ENCODE assay signal across 16 cellular contexts in genomic region chr3:123767020-123767394, GRCh38.
"Had no signal": no experiment of that assay in that cellular context is flagged by ENCODE, and none has a peak within 500 bp of the region (broad histone marks: within the 10 kb centered on the region; RNA-seq: fewer than 3 reads in every experiment).

No MANE protein-coding gene starts in this region.

- H3K4me3 ChIP-seq: cardiac muscle cell, esophagus squamous epithelium, hepatocyte, lung, transverse colon, vagina had no signal

- DNase-seq: activated CD4-positive, alpha-beta T cell treated with anti-CD3 and anti-CD28 coated beads, Interleukin-2, amount 50 U/mL, for 48 hours; activated naive CD4-positive, alpha-beta T cell treated with Interleukin-2 at 50 U/mL for 16 hours; effector CD4-positive, alpha-beta T cell; esophagus squamous epithelium; immature natural killer cell; left cardiac atrium; retina; stimulated activated CD4-positive, alpha-beta T cell treated with anti-CD3 and anti-CD28 coated beads, Interleukin-2, amount 100 ng/mL, for 48 hours; transverse colon had no signal

- ATAC-seq: activated T-helper 17 cell treated with anti-CD3 and anti-CD28 coated beads, Interleukin-2, amount 50 U/mL, for 72 hours; stimulated activated memory B cell treated with anti-CD40 and anti-IgM and Interleukin-4, amounts not matched to agents 10 μg/mL and 1 μg/mL and 100 μg/mL, for 72 hours had no signal

- H3K4me1 ChIP-seq: esophagus squamous epithelium had no signal

- H3K9me3 ChIP-seq: esophagus squamous epithelium, transverse colon, vagina had no signal

- H3K27ac ChIP-seq: cardiac muscle cell, esophagus squamous epithelium, VCaP had no signal

- H3K36me3 ChIP-seq: cardiac muscle cell, esophagus squamous epithelium, transverse colon, vagina had no signal

- H3K4me2 ChIP-seq: hepatocyte had no signal

- H3K27me3 ChIP-seq: cardiac muscle cell, esophagus squamous epithelium, hepatocyte, transverse colon, vagina had no signal
